ENCODE assay signal across 17 cellular contexts in the genomic region with DNA sequence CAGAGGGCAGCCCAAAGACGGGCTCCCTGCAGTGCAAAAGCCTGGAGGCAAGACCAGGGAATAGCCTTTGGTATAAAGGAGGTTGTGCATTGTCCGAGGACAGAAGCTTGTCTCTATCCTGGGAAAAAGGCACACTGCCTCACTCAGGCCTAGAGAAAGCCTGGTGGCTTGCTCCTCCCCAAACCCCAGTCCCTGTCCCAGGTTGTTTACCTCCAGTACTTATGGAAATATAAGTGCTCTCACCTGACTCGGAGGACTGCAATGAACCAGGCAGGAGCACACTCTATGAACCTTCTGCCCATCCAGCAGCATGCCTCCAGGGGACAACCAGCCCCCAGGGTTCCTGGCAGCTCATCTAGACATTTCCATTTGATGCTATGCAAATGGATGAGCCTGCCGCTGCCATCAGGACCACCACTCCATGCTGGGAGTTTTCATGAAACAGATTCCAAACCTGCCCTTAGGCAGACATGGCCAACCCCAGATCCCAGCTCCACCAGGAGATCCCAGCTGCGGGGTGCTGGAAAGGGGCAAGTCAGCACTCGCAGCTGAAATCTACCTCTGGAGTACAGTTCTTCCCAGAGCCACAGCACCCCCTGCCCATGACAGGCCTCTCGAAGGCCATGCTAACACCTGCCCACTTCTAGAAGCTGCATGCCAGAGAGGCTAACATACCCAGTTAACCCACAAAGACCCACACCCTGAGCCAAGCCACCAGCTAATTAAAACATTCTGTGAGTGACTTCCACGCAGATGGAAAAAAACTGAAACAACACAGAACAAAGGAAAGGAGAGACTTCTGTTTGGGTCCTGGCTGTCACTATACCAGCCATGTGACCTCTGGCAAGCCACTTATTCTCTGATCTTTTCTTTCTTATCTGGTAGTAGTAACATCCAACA.
DNase-seq lines count a peak whose midpoint lies in the region; ATAC-seq and TF ChIP-seq lines count a peak whose summit lies in the region.
"Had no signal": no experiment of that assay in that cellular context is flagged by ENCODE, and none has a peak within 500 bp of the region (broad histone marks: within the 10 kb centered on the region; RNA-seq: fewer than 3 reads in every experiment).

No MANE protein-coding gene starts in this region.

- CTCF ChIA-PET in HEK293 (lab: Yijun Ruan, JAX), result interaction anchor here (0.7 kb wide), 1 partner anchor 189 kb away, joined by 3 read pairs; no protein-coding TSS in a partner anchor
- CTCF ChIA-PET in RWPE1 (lab: Yijun Ruan, JAX), result interaction anchor here (0.6 kb wide), 1 partner anchor 13 kb away, joined by 3 read pairs; no protein-coding TSS in a partner anchor

- H3K27ac ChIP-seq in HEK293 (ENCODE audit: extremely low read depth, low read depth, low read length) (no peak overlapping the region), RWPE1 (peak overlapping the region; percentile 81), gastroesophageal sphincter (peak overlapping the region in 3 of 4 donors; percentile 25 to 76 (median 72)), SJCRH30 (no peak overlapping the region)
- H3K27ac ChIP-seq: BLaER1 treated with 17β-estradiol and CSF1 and Interleukin-3, amounts not matched to agents 10 nM and 100 nM had no signal

- WGBS in gastroesophageal sphincter (ENCODE audit: low coverage in 1 of 2), 2 donors, result 90% methylated on average over 2 to 3 of the region's 8 CpGs

- H3K9me3 ChIP-seq in HEK293 (ENCODE audit: control insufficient read depth, insufficient read depth, low read depth, low read length) (no peaks in the 10 kb centered on the region), gastroesophageal sphincter (no peaks in the 10 kb centered on the region), SJCRH30 (replicated peaks) (peaks cover 2% of the 10 kb centered on the region; the same call in 1 of the 2 replicates)
- H3K9me3 ChIP-seq: BLaER1 treated with 17β-estradiol and CSF1 and Interleukin-3, amounts not matched to agents 10 nM and 100 nM had no signal

- no peak overlapping the region for H3K4me3 ChIP-seq in HEK293 (ENCODE audit: low read depth, low read length)
- no peak overlapping the region for H3K4me3 ChIP-seq in gastroesophageal sphincter
- H3K4me3 ChIP-seq in H7 (ENCODE audit: insufficient read depth, low read depth, low read length), result no peak overlapping the region
- no peak overlapping the region for H3K4me3 ChIP-seq in SJCRH30
- H3K4me3 ChIP-seq: BLaER1 treated with 17β-estradiol and CSF1 and Interleukin-3, amounts not matched to agents 10 nM and 100 nM had no signal

- ATAC-seq in gastroesophageal sphincter (no peak), sciatic nerve (no peak)
- ATAC-seq: left colon had no signal

- H3K27me3 ChIP-seq in gastroesophageal sphincter, result no peaks in the 10 kb centered on the region
- no peaks in the 10 kb centered on the region for H3K27me3 ChIP-seq in H7 (ENCODE audit: control insufficient read depth, insufficient read depth, low read length)
- H3K27me3 ChIP-seq in SJCRH30, result 0 out of 2 replicates have a peak, but pooled peaks cover 3% of the 10 kb centered on the region
- H3K27me3 ChIP-seq: BLaER1 treated with 17β-estradiol and CSF1 and Interleukin-3, amounts not matched to agents 10 nM and 100 nM had no signal

- TF ChIP-seq POLR2A in gastroesophageal sphincter (IDR thresholded peaks at IDR 0.05), result no peak

- H3K36me3 ChIP-seq in HEK293 (ENCODE audit: control insufficient read depth in 2 of 2, insufficient read depth in 1 of 2, low read length in 2 of 2), result no peaks in the 10 kb centered on the region
- no peaks in the 10 kb centered on the region for H3K36me3 ChIP-seq in gastroesophageal sphincter
- no peaks in the 10 kb centered on the region for H3K36me3 ChIP-seq in H7 (replicated peaks; ENCODE audit: control insufficient read depth, insufficient read depth, low read length)
- H3K36me3 ChIP-seq in SJCRH30, result no peaks in the 10 kb centered on the region
- H3K36me3 ChIP-seq: BLaER1 treated with 17β-estradiol and CSF1 and Interleukin-3, amounts not matched to agents 10 nM and 100 nM had no signal

- POLR2A ChIA-PET in HEK293 (lab: Yijun Ruan, JAX), result no interaction called here
- POLR2A ChIA-PET in RWPE1 (lab: Yijun Ruan, JAX; ENCODE audit: low non-redundant PET), result no interaction called here

- no peak for TF ChIP-seq EP300 in gastroesophageal sphincter (IDR thresholded peaks at IDR 0.05)

- no peaks in the 10 kb centered on the region for H3K4me1 ChIP-seq in HEK293 (ENCODE audit: control insufficient read depth, insufficient read depth, low read length)
- peaks cover 8 to 25% (median 8%) of the 10 kb centered on the region in 3 donors for H3K4me1 ChIP-seq in gastroesophageal sphincter
- peaks cover 22% of the 10 kb centered on the region for H3K4me1 ChIP-seq in SJCRH30
- H3K4me1 ChIP-seq: BLaER1 treated with 17β-estradiol and CSF1 and Interleukin-3, amounts not matched to agents 10 nM and 100 nM had no signal

- intact Hi-C loops in sciatic nerve (cut with DNase I), result no loop called here

- TF ChIP-seq CTCF in HEK293 (tag by site-specific recombination; IDR thresholded peaks at IDR 0.05) (no peak), RWPE1 (conservative IDR thresholded peaks at IDR 0.05; ENCODE audit: low read depth) (no peak), gastroesophageal sphincter (IDR thresholded peaks at IDR 0.05) (no peak)

- peak; percentile 88 for DNase-seq in DMS53 (lab: John Stamatoyannopoulos, UW)
- DNase-seq in RWPE1 (ENCODE audit: low spot score), result peak; percentile 41
- no peak for DNase-seq in H7
- DNase-seq in sciatic nerve (ENCODE audit: low spot score), result no peak
- no peak for DNase-seq in SJCRH30
- no peak for DNase-seq in activated T-cell treated with anti-CD3 and anti-CD28 coated beads, Interleukin-2, amount 50 U/mL, for 1 hour
- DNase-seq: cortex of kidney; EL; erythroblast; HCEC 1CT; left colon; NCI-H1092 treated with DMSO at 0.1 percent for 48 hours; NCI-H748 treated with DMSO at 0.1 percent for 48 hours; stimulated activated CD4-positive, alpha-beta T cell treated with anti-CD3 and anti-CD28 coated beads, Interleukin-15, amount 100 ng/mL, for 24 hours had no signal

TF ChIP-seq in HEK293, 187 proteins besides CTCF, POLR2A, EP300 and RAD21:
- TF ChIP-seq ZNF248 (tag by site-specific recombination; IDR thresholded peaks at IDR 0.05) (no peak), ZIC2 (tag by site-specific recombination; IDR thresholded peaks at IDR 0.05) (peak; percentile 71)

Comparison
In these comparisons a context has a peak if more than half of its experiments do, and no peak if none do; other contexts are left out.
1. DNase-seq: peak in DMS53 (single experiment) and RWPE1 (single experiment); none in H7 (single experiment), sciatic nerve (single experiment), SJCRH30 (0 of 2) and activated T-cell treated with anti-CD3 and anti-CD28 coated beads, Interleukin-2, amount 50 U/mL, for 1 hour (single experiment).
2. H3K27ac ChIP-seq: peak in RWPE1 (single experiment) and gastroesophageal sphincter (3 of 4); none in HEK293 (single experiment) and SJCRH30 (single experiment).